ENCODE assay signal across 17 cellular contexts in genomic region chr17:40198576-40198975, GRCh38.
"Had no signal": no experiment of that assay in that cellular context is flagged by ENCODE, and none has a peak within 500 bp of the region (broad histone marks: within the 10 kb centered on the region; RNA-seq: fewer than 3 reads in every experiment).

No MANE protein-coding gene starts in this region.

- H3K4me3 Mint-ChIP-seq: activated CD4-positive, alpha-beta memory T cell treated with anti-CD3 and anti-CD28 coated beads for 36 hours; neural crest cell; type B pancreatic cell had no signal

- H3K27me3 Mint-ChIP-seq: type B pancreatic cell had no signal

- H3K27ac Mint-ChIP-seq: activated CD4-positive, alpha-beta memory T cell treated with anti-CD3 and anti-CD28 coated beads for 36 hours; T-cell; type B pancreatic cell had no signal

- H3K27me3 ChIP-seq: heart right ventricle, right atrium auricular region, stomach, testis had no signal

- H3K4me1 ChIP-seq: prostate gland had no signal

- H3K9me3 Mint-ChIP-seq: activated CD4-positive, alpha-beta memory T cell treated with anti-CD3 and anti-CD28 coated beads for 36 hours; neural crest cell; T-cell; type B pancreatic cell had no signal

- H3K36me3 ChIP-seq: prostate gland, right atrium auricular region had no signal

- DNase-seq: activated CD4-positive, CD25-positive, alpha-beta regulatory T cell; activated effector memory CD4-positive, alpha-beta T cell treated with Interleukin-2 at 50 U/mL for 16 hours; amygdala; dermis blood vessel endothelial cell; effector memory CD4-positive, alpha-beta T cell; esophagus squamous epithelium; heart right ventricle; left ventricle myocardium superior; stomach had no signal

- H3K9me3 ChIP-seq: heart right ventricle, prostate gland, right atrium auricular region, stomach, testis had no signal

- ATAC-seq: heart right ventricle, left ventricle myocardium superior, SK-N-SH treated with all-trans-retinoic acid at 6 μM for 48 hours had no signal

- H3K36me3 Mint-ChIP-seq: activated CD4-positive, alpha-beta memory T cell treated with anti-CD3 and anti-CD28 coated beads for 36 hours; T-cell; type B pancreatic cell had no signal

- H3K27ac ChIP-seq: esophagus squamous epithelium, heart right ventricle, prostate gland, right atrium auricular region, stomach, testis had no signal

- H3K4me3 ChIP-seq: esophagus squamous epithelium, heart right ventricle, prostate gland, right atrium auricular region, stomach, testis had no signal
